ENCODE assay signal across 15 cellular contexts in genomic region chr11:36743039-36743438, GRCh38.
A peak's percentile ranks its signal among the peaks of the same experiment; 100 is the strongest.
DNase-seq lines count a peak whose midpoint lies in the region; ATAC-seq lines count a peak whose summit lies in the region.
"Had no signal": no experiment of that assay in that cellular context is flagged by ENCODE, and none has a peak within 500 bp of the region (broad histone marks: within the 10 kb centered on the region; RNA-seq: fewer than 3 reads in every experiment).

No MANE protein-coding gene starts in this region.

- ATAC-seq in GM18858 (IDR thresholded peaks at IDR 0.05; ENCODE audit: unreplicated experiment) (peak; percentile 75), GM21423 (IDR thresholded peaks at IDR 0.05; ENCODE audit: unreplicated experiment) (peak; percentile 52), HG02973 (IDR thresholded peaks at IDR 0.05; ENCODE audit: unreplicated experiment) (peak; percentile 63), HG03558 (IDR thresholded peaks at IDR 0.05; ENCODE audit: extremely low read depth, unreplicated experiment) (peak; percentile 38)
- ATAC-seq: psoas muscle had no signal

- no peak overlapping the region for H3K27ac ChIP-seq in caudate nucleus (ENCODE audit: low read depth, low read length)
- H3K27ac ChIP-seq: adrenal gland, psoas muscle had no signal

- DNase-seq in DMS 273 treated with DMSO at 0.1 percent for 48 hours (lab: John Stamatoyannopoulos, UW) (no peak), caudate nucleus (lab: John Stamatoyannopoulos, UW) (no peak), DMS 273 (lab: John Stamatoyannopoulos, UW; ENCODE audit: unreplicated experiment) (no peak), NCI-H2081 treated with DMSO at 0.1 percent for 48 hours (lab: John Stamatoyannopoulos, UW) (no peak)
- DNase-seq: activated CD4-positive, CD25-positive, alpha-beta regulatory T cell; adrenal gland; GOT3; immature natural killer cell; NCI-H187; psoas muscle; stimulated activated naive CD4-positive, alpha-beta T cell had no signal
